22 cellular contexts compared by ENCODE assay signal in genomic region chr6:129353067-129353466, GRCh38.
A peak's percentile ranks its signal among the peaks of the same experiment; 100 is the strongest.
DNase-seq lines count a peak whose midpoint lies in the region; ATAC-seq, FAIRE-seq and TF ChIP-seq lines count a peak whose summit lies in the region.
"Had no signal": no experiment of that assay in that cellular context is flagged by ENCODE, and none has a peak within 500 bp of the region (broad histone marks: within the 10 kb centered on the region; RNA-seq: fewer than 3 reads in every experiment).

No MANE protein-coding gene starts in this region.

- no peaks in the 10 kb centered on the region for H3K9me3 Mint-ChIP-seq in WTC11
- H3K9me3 Mint-ChIP-seq: activated T-helper 2 cell treated with anti-CD3 and anti-CD28 coated beads, Interferon-gamma antibody, Interleukin-2, Interleukin-4, amounts not matched to agents 10 μg/mL and 5 μg/mL and 100 μg/mL, durations not matched to agents 14 hours and 24 hours and 36 hours; CD14-positive monocyte; effector memory CD8-positive, alpha-beta T cell; H9; stimulated activated naive B cell treated with anti-CD40 and anti-IgM and Interleukin-4, amounts not matched to agents 10 μg/mL and 1 μg/mL and 100 μg/mL, for 72 hours; T-helper 2 cell treated with Interferon-gamma antibody and Interleukin-4, amounts not matched to agents 5 μg/mL and 100 μg/mL, for 36 hours; type B pancreatic cell had no signal

- H3K36me3 Mint-ChIP-seq in WTC11 = no peaks in the 10 kb centered on the region
- H3K36me3 Mint-ChIP-seq: CD14-positive monocyte; stimulated activated naive B cell treated with anti-CD40 and anti-IgM and Interleukin-4, amounts not matched to agents 10 μg/mL and 1 μg/mL and 100 μg/mL, for 72 hours; type B pancreatic cell had no signal

- TF ChIP-seq POLR2A in adrenal gland (IDR thresholded peaks at IDR 0.05) (no peak), GM12892 (IDR thresholded peaks at IDR 0.05; ENCODE audit: low read depth, low read length) (no peak)

- H3K4me1 ChIP-seq in left ventricle myocardium inferior (peaks cover 81% of the 10 kb centered on the region), pancreas (no peaks in the 10 kb centered on the region), adrenal gland (replicated peaks in 1 of 2) (no peaks in the 10 kb centered on the region)

- intact Hi-C loops in left ventricle myocardium inferior (cut with micrococcal nuclease) (no loop called here), pancreas (cut with DNase I) (no loop called here), adrenal gland (cut with DNase I) (no loop called here)

- 36 to 46% methylated on average over 9 of the region's 9 CpGs for WGBS in pancreas, 2 donors
- WGBS in adrenal gland, 4 donors = 69 to 76% (median 72%) methylated on average over 8 to 9 of the region's 9 CpGs

- H3K4me3 ChIP-seq in left ventricle myocardium inferior (no peak overlapping the region), pancreas (no peak overlapping the region), adrenal gland (no peak overlapping the region)

- H3K27me3 Mint-ChIP-seq in WTC11 (ENCODE audit: low read depth) = no peaks in the 10 kb centered on the region
- H3K27me3 Mint-ChIP-seq: stimulated activated naive B cell treated with anti-CD40 and anti-IgM and Interleukin-4, amounts not matched to agents 10 μg/mL and 1 μg/mL and 100 μg/mL, for 72 hours; type B pancreatic cell had no signal

- peak; percentile 59 for DNase-seq in ELF-1 (ENCODE audit: low read depth, low spot score)
- no peak for DNase-seq in WTC11 (ENCODE audit: low spot score)
- peak; percentile 58 for DNase-seq in left ventricle myocardium inferior
- peak in 5 of 6 donors; percentile 12 to 50 (median 27) for DNase-seq in pancreas
- no peak for DNase-seq in anterior cingulate cortex (lab: John Stamatoyannopoulos, UW)
- DNase-seq in adrenal gland = no peak
- no peak for DNase-seq in GM12892 (ENCODE audit: insufficient read length)
- no peak for DNase-seq in HT-29 (ENCODE audit: low spot score)
- DNase-seq: activated CD4-positive, CD25-positive, alpha-beta regulatory T cell treated with anti-CD3 and anti-CD28 coated beads, Interleukin-2, amount 50 U/mL, for 72 hours; cerebellar nuclear complex; effector memory CD8-positive, alpha-beta T cell; H9; Kasumi-1; NCI-H1417 treated with DMSO at 0.1 percent for 48 hours; NCI-H226; SHP77; stimulated activated naive B cell treated with anti-CD40 and anti-IgM and Interleukin-4, amounts not matched to agents 10 μg/mL and 1 μg/mL and 100 μg/mL, for 72 hours had no signal

- H3K27ac ChIP-seq in left ventricle myocardium inferior (replicated peaks) (peak overlapping the region; percentile 65), pancreas (no peak overlapping the region), adrenal gland (no peak overlapping the region)

- TF ChIP-seq CTCF in WTC11 (IDR thresholded peaks at IDR 0.05) (no peak), left ventricle myocardium inferior (IDR thresholded peaks at IDR 0.05; ENCODE audit: borderline replicate concordance) (no peak), pancreas (IDR thresholded peaks at IDR 0.05) (no peak), adrenal gland (IDR thresholded peaks at IDR 0.05) (no peak)

- H3K27me3 ChIP-seq in left ventricle myocardium inferior (ENCODE audit: low read depth) = no peaks in the 10 kb centered on the region
- no peaks in the 10 kb centered on the region for H3K27me3 ChIP-seq in pancreas
- no peaks in the 10 kb centered on the region for H3K27me3 ChIP-seq in adrenal gland

- no peak overlapping the region for H3K4me3 Mint-ChIP-seq in WTC11
- H3K4me3 Mint-ChIP-seq: CD14-positive monocyte; effector memory CD8-positive, alpha-beta T cell; H9; stimulated activated naive B cell treated with anti-CD40 and anti-IgM and Interleukin-4, amounts not matched to agents 10 μg/mL and 1 μg/mL and 100 μg/mL, for 72 hours; T-helper 2 cell treated with Interferon-gamma antibody and Interleukin-4, amounts not matched to agents 5 μg/mL and 100 μg/mL, for 36 hours; type B pancreatic cell had no signal

- H3K36me3 ChIP-seq in left ventricle myocardium inferior (peaks cover 31% of the 10 kb centered on the region), pancreas (no peaks in the 10 kb centered on the region), adrenal gland (replicated peaks in 1 of 2) (no peaks in the 10 kb centered on the region)

- ATAC-seq in WTC11 (0 out of 2 replicates have a peak, but pooled peaks have one; percentile 46), pancreas (peak in 3 of 4 donors; percentile 30 to 67 (median 53))
- ATAC-seq: effector memory CD8-positive, alpha-beta T cell; stimulated activated naive B cell treated with anti-CD40 and anti-IgM and Interleukin-4, amounts not matched to agents 10 μg/mL and 1 μg/mL and 100 μg/mL, for 72 hours had no signal

- H3K27ac Mint-ChIP-seq in WTC11 = no peak overlapping the region
- H3K27ac Mint-ChIP-seq: activated T-helper 2 cell treated with anti-CD3 and anti-CD28 coated beads, Interferon-gamma antibody, Interleukin-2, Interleukin-4, amounts not matched to agents 10 μg/mL and 5 μg/mL and 100 μg/mL, durations not matched to agents 14 hours and 24 hours and 36 hours; CD14-positive monocyte; effector memory CD8-positive, alpha-beta T cell; stimulated activated naive B cell treated with anti-CD40 and anti-IgM and Interleukin-4, amounts not matched to agents 10 μg/mL and 1 μg/mL and 100 μg/mL, for 72 hours; T-helper 2 cell treated with Interferon-gamma antibody and Interleukin-4, amounts not matched to agents 5 μg/mL and 100 μg/mL, for 36 hours; type B pancreatic cell had no signal

- FAIRE-seq in pancreas (lab: Jason Lieb, UNC) (no peak), GM12892 (lab: Jason Lieb, UNC) (no peak)
- FAIRE-seq: GM18507 had no signal

- CTCF ChIA-PET in WTC11 (lab: Charles Lee) = interaction anchor here (1.4 kb wide), 1 partner anchor 18 kb away, joined by 5 read pairs; no protein-coding TSS in a partner anchor

- peaks cover 14% of the 10 kb centered on the region for H3K4me1 Mint-ChIP-seq in WTC11
- H3K4me1 Mint-ChIP-seq: CD14-positive monocyte had no signal

- no peaks in the 10 kb centered on the region for H3K9me3 ChIP-seq in left ventricle myocardium inferior (replicated peaks)
- no peaks in the 10 kb centered on the region for H3K9me3 ChIP-seq in pancreas
- no peaks in the 10 kb centered on the region for H3K9me3 ChIP-seq in adrenal gland (replicated peaks in 1 of 3)

- POLR2A ChIA-PET in WTC11 (lab: Charles Lee) = no interaction called here

TF ChIP-seq in WTC11, 78 proteins besides CTCF, POLR2A, EP300 and RAD21 (continues in another document):
- TF ChIP-seq SP1 (CRISPR knock-in tag; conservative IDR thresholded peaks at IDR 0.05) (no peak), GTF2I (CRISPR knock-in tag; conservative IDR thresholded peaks at IDR 0.05) (no peak), CDX4 (CRISPR knock-in tag; IDR thresholded peaks at IDR 0.05; ENCODE audit: borderline replicate concordance) (no peak), TEAD1 (CRISPR knock-in tag; IDR thresholded peaks at IDR 0.05) (no peak), ZNF281 (CRISPR knock-in tag; IDR thresholded peaks at IDR 0.05) (no peak), SOX15 (CRISPR knock-in tag; IDR thresholded peaks at IDR 0.05) (no peak), ZNF121 (CRISPR knock-in tag; IDR thresholded peaks at IDR 0.05) (no peak), TCF7 (CRISPR knock-in tag; IDR thresholded peaks at IDR 0.05; ENCODE audit: low read depth) (no peak), NFYB (CRISPR knock-in tag; conservative IDR thresholded peaks at IDR 0.05; ENCODE audit: low read depth) (no peak)

Comparison
In these comparisons a context has a peak if more than half of its experiments do, and no peak if none do; other contexts are left out.
1. DNase-seq: peak in ELF-1 (single experiment), left ventricle myocardium inferior (single experiment) and pancreas (5 of 6); none in WTC11 (single experiment), anterior cingulate cortex (0 of 58), adrenal gland (0 of 7), GM12892 (single experiment) and HT-29 (single experiment).